In genomic region chrX:74613350-74614192, GRCh38 we compare ENCODE assay signal across 8 cellular contexts. TPM values are rescaled to one million over a fixed set of nuclear protein-coding genes. Genes with fewer than 3 reads are reported as not detected.
DNase-seq lines count a peak whose midpoint lies in the region; ATAC-seq and TF ChIP-seq lines count a peak whose summit lies in the region.

No MANE protein-coding gene starts in this region.

- H3K4me3 Mint-ChIP-seq in CD14-positive monocyte = peak overlapping the region; percentile 90 to 95
- H3K4me3 Mint-ChIP-seq in activated naive CD8-positive, alpha-beta T cell treated with anti-CD3 and anti-CD28 coated beads, Interleukin-2, amount 50 U/mL, for 24 hours = peak overlapping the region; percentile 96

- H3K27ac Mint-ChIP-seq in CD14-positive monocyte = peak overlapping the region; percentile 98 to 100 (median 99)
- peak overlapping the region; percentile 99 for H3K27ac Mint-ChIP-seq in activated naive CD8-positive, alpha-beta T cell treated with anti-CD3 and anti-CD28 coated beads, Interleukin-2, amount 50 U/mL, for 24 hours

- DNase-seq in CD14-positive monocyte (ENCODE audit: low spot score) (no peak), NCI-H524 treated with DMSO at 0.1 percent for 48 hours (lab: John Stamatoyannopoulos, UW) (peak; percentile 9), hepatic stellate cell (ENCODE audit: low spot score) (peak; percentile 20), retina (peak; percentile 38), cortex of kidney (lab: John Stamatoyannopoulos, UW) (no peak)
- DNase-seq in activated naive CD8-positive, alpha-beta T cell treated with anti-CD3 and anti-CD28 coated beads, Interleukin-2, amount 50 U/mL, for 24 hours = no peak

- peaks cover 3 to 14% of the 10 kb centered on the region in 2 donors for H3K36me3 Mint-ChIP-seq in CD14-positive monocyte
- peaks cover 20% of the 10 kb centered on the region for H3K36me3 Mint-ChIP-seq in activated naive CD8-positive, alpha-beta T cell treated with anti-CD3 and anti-CD28 coated beads, Interleukin-2, amount 50 U/mL, for 24 hours (ENCODE audit: low read depth)

- peaks cover 0 to 5% (median 0%) of the 10 kb centered on the region in 3 donors for H3K27me3 Mint-ChIP-seq in CD14-positive monocyte (ENCODE audit: low read depth in 3 of 3)
- H3K27me3 Mint-ChIP-seq in activated naive CD8-positive, alpha-beta T cell treated with anti-CD3 and anti-CD28 coated beads, Interleukin-2, amount 50 U/mL, for 24 hours = no peaks in the 10 kb centered on the region

- intact Hi-C loops in CD14-positive monocyte (cut with micrococcal nuclease) = loop anchor here in 1 of 2 donors (10.0 kb wide), 1 partner anchor 669 kb away; no protein-coding TSS in a partner anchor

- no peak for TF ChIP-seq CTCF in CD14-positive monocyte (IDR thresholded peaks at IDR 0.05)

- H3K9me3 Mint-ChIP-seq in CD14-positive monocyte = peaks cover 0 to 12% (median 5%) of the 10 kb centered on the region in 7 donors
- H3K9me3 Mint-ChIP-seq in activated naive CD8-positive, alpha-beta T cell treated with anti-CD3 and anti-CD28 coated beads, Interleukin-2, amount 50 U/mL, for 24 hours = no peaks in the 10 kb centered on the region

- ATAC-seq in GM21619 (IDR thresholded peaks at IDR 0.05; ENCODE audit: unreplicated experiment) (peak; percentile 6), HG02870 (IDR thresholded peaks at IDR 0.05; ENCODE audit: unreplicated experiment) (no peak)
- ATAC-seq in activated naive CD8-positive, alpha-beta T cell treated with anti-CD3 and anti-CD28 coated beads, Interleukin-2, amount 50 U/mL, for 24 hours = no peak

- H3K4me1 Mint-ChIP-seq in CD14-positive monocyte = peaks cover 9% of the 10 kb centered on the region
- H3K4me1 Mint-ChIP-seq in activated naive CD8-positive, alpha-beta T cell treated with anti-CD3 and anti-CD28 coated beads, Interleukin-2, amount 50 U/mL, for 24 hours = peaks cover 26% of the 10 kb centered on the region

RNA-seq across cellular contexts. Expression of gene RLIM, which starts 0.9 kb away (rescaled TPM):
- polyA plus RNA-seq in CD14-positive monocyte = 1 to 10 TPM; 7.6 to 8.4 TPM

Comparison
In these comparisons a context has a peak if more than half of its experiments do, and no peak if none do; other contexts are left out.
1. DNase-seq: peak in NCI-H524 treated with DMSO at 0.1 percent for 48 hours (single experiment), hepatic stellate cell (single experiment) and retina (single experiment); none in CD14-positive monocyte (single experiment), activated naive CD8-positive, alpha-beta T cell treated with anti-CD3 and anti-CD28 coated beads, Interleukin-2, amount 50 U/mL, for 24 hours (single experiment) and cortex of kidney (single experiment).